1 cellular context compared by ENCODE assay signal in genomic region chr12:9590441-9590840, GRCh38.
TF ChIP-seq lines count a peak whose summit lies in the region.

No MANE protein-coding gene starts in this region.

TF ChIP-seq in HepG2, 621 proteins besides CTCF, POLR2A, EP300 and RAD21 (continued from another document):
- TF ChIP-seq PAXIP1 (CRISPR knock-in tag; conservative IDR thresholded peaks at IDR 0.05): peak; percentile 74
- peak; percentile 36; the same call in 1 of the 2 replicates for TF ChIP-seq POGZ (CRISPR knock-in tag; IDR thresholded peaks at IDR 0.05)
- TF ChIP-seq ETV5 (CRISPR knock-in tag; IDR thresholded peaks at IDR 0.05; ENCODE audit: borderline replicate concordance): no peak
- TF ChIP-seq ZNF773 (CRISPR knock-in tag; IDR thresholded peaks at IDR 0.05; ENCODE audit: borderline replicate concordance): no peak
- peak; percentile 37; the same call in 1 of the 2 replicates for TF ChIP-seq ZMYM4 (CRISPR knock-in tag; IDR thresholded peaks at IDR 0.05)
- TF ChIP-seq SNAPC5 (CRISPR knock-in tag; IDR thresholded peaks at IDR 0.05; ENCODE audit: borderline replicate concordance): no peak
- TF ChIP-seq ZFP82 (CRISPR knock-in tag; IDR thresholded peaks at IDR 0.05; ENCODE audit: borderline replicate concordance): no peak
- 0 out of 2 replicates have a peak, but pooled peaks have one; percentile 22 for TF ChIP-seq MIXL1 (CRISPR knock-in tag; IDR thresholded peaks at IDR 0.05)
- no peak for TF ChIP-seq ZNF704 (CRISPR knock-in tag; IDR thresholded peaks at IDR 0.05; ENCODE audit: borderline replicate concordance)
- no peak for TF ChIP-seq ZNF572 (CRISPR knock-in tag; IDR thresholded peaks at IDR 0.05)
- TF ChIP-seq ZNF674 (CRISPR knock-in tag; IDR thresholded peaks at IDR 0.05; ENCODE audit: low read depth): no peak
- no peak for TF ChIP-seq SRSF1 (optimal IDR thresholded peaks at IDR 0.05; ENCODE audit: low read depth, low read length)
- no peak for TF ChIP-seq ZNF34 (CRISPR knock-in tag; IDR thresholded peaks at IDR 0.05; ENCODE audit: borderline replicate concordance)
- TF ChIP-seq EEA1 (CRISPR knock-in tag; IDR thresholded peaks at IDR 0.05; ENCODE audit: borderline replicate concordance): no peak
- no peak for TF ChIP-seq ZNF382 (CRISPR knock-in tag; IDR thresholded peaks at IDR 0.05; ENCODE audit: borderline replicate concordance)
- TF ChIP-seq RORA (CRISPR knock-in tag; IDR thresholded peaks at IDR 0.05): no peak
